Comparison of ENCODE assay signal across 9 cellular contexts in the genomic region with DNA sequence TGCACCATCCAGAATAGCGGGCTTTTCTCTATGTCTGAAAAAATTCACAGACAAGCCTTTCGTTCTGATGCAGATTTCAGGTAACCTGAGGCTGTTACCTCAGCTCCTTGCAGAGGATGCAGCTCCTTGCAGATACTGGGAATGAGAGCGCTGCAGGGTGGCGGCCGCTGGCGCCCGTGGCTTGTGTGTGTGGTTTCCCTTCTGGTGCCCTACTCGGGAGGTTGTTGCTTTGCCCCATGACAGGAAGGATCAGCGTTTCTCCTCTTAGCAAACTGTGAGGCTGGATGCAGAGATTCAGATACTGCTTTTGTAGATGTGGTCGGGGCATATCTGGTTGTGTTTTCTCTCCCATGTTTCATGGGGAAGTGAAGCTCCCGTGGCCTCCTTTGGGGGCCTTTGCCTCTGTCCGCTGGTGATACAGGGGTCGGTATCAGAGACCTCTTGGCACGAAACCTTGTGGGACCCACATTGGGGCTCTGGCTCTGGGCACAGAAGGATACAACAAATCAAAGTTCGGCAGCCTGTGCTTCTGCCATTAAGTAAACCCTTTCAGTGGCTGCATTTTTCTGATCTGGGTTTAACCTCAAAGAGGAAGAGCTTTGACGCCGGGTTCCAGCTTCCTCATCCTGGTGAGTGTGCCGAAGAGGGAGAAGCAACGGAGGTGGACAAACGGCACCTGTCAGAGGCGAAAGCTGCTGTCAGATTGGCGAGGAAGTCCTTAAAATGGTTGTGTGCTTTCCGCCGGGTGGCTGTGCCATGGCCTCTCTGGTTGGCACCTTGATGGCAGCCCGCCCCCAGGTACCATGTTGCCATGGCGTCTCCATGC.
DNase-seq lines count a peak whose midpoint lies in the region; ATAC-seq and TF ChIP-seq lines count a peak whose summit lies in the region.
"Had no signal": no experiment of that assay in that cellular context is flagged by ENCODE, and none has a peak within 500 bp of the region (broad histone marks: within the 10 kb centered on the region; RNA-seq: fewer than 3 reads in every experiment).

No MANE protein-coding gene starts in this region.

- TF ChIP-seq POLR2A in vagina (IDR thresholded peaks at IDR 0.05), result no peak

- no peaks in the 10 kb centered on the region for H3K9me3 ChIP-seq in CD4-positive, CD25-positive, alpha-beta regulatory T cell (ENCODE audit: control insufficient read depth in 2 of 2, low read length in 2 of 2)
- H3K9me3 ChIP-seq in mucosa of rectum (ENCODE audit: control insufficient read depth in 2 of 2, low read length in 2 of 2) (no peaks in the 10 kb centered on the region), vagina (no peaks in the 10 kb centered on the region)

- peak overlapping the region; percentile 66 to 79 (median 79) for H3K27ac Mint-ChIP-seq in CD4-positive, CD25-positive, alpha-beta regulatory T cell
- no peak overlapping the region for H3K27ac Mint-ChIP-seq in activated T-helper 1 cell treated with anti-CD3 and anti-CD28 coated beads, Interleukin-12 subunit alpha, Interleukin-12 subunit beta, Interleukin-2, Interleukin-4 antibody, amounts not matched to agents 30 ng/mL and 10 ng/mL and 1 ng/mL, durations not matched to agents 14 hours and 24 hours and 36 hours

- TF ChIP-seq CTCF in vagina (IDR thresholded peaks at IDR 0.05), result no peak

- H3K36me3 Mint-ChIP-seq in CD4-positive, CD25-positive, alpha-beta regulatory T cell, result peaks cover 4% of the 10 kb centered on the region
- peaks cover 3% of the 10 kb centered on the region for H3K36me3 Mint-ChIP-seq in activated T-helper 1 cell treated with anti-CD3 and anti-CD28 coated beads, Interleukin-12 subunit alpha, Interleukin-12 subunit beta, Interleukin-2, Interleukin-4 antibody, amounts not matched to agents 30 ng/mL and 10 ng/mL and 1 ng/mL, durations not matched to agents 14 hours and 24 hours and 36 hours (ENCODE audit: low read depth)

- H3K4me1 ChIP-seq in CD4-positive, CD25-positive, alpha-beta regulatory T cell (ENCODE audit: control insufficient read depth, insufficient read depth, low read length, poor library complexity, severe bottlenecking), result peaks cover 11% of the 10 kb centered on the region
- H3K4me1 ChIP-seq in mucosa of rectum (ENCODE audit: control insufficient read depth in 2 of 2, insufficient read depth in 2 of 2, low read length in 2 of 2) (peaks cover 0 to 3% of the 10 kb centered on the region in 2 donors), vagina (no peaks in the 10 kb centered on the region)

- H3K27me3 Mint-ChIP-seq in CD4-positive, CD25-positive, alpha-beta regulatory T cell, result no peaks in the 10 kb centered on the region
- no peaks in the 10 kb centered on the region for H3K27me3 Mint-ChIP-seq in activated T-helper 1 cell treated with anti-CD3 and anti-CD28 coated beads, Interleukin-12 subunit alpha, Interleukin-12 subunit beta, Interleukin-2, Interleukin-4 antibody, amounts not matched to agents 30 ng/mL and 10 ng/mL and 1 ng/mL, durations not matched to agents 14 hours and 24 hours and 36 hours (ENCODE audit: insufficient read depth)

- peak overlapping the region in 2 of 4 donors; percentile 11 to 44 for H3K4me3 Mint-ChIP-seq in CD4-positive, CD25-positive, alpha-beta regulatory T cell
- peak overlapping the region; percentile 6 for H3K4me3 Mint-ChIP-seq in activated T-helper 1 cell treated with anti-CD3 and anti-CD28 coated beads, Interleukin-12 subunit alpha, Interleukin-12 subunit beta, Interleukin-2, Interleukin-4 antibody, amounts not matched to agents 30 ng/mL and 10 ng/mL and 1 ng/mL, durations not matched to agents 14 hours and 24 hours and 36 hours

- H3K36me3 ChIP-seq in CD4-positive, CD25-positive, alpha-beta regulatory T cell (ENCODE audit: control insufficient read depth, insufficient read depth, low read length), result peaks cover 12% of the 10 kb centered on the region
- no peaks in the 10 kb centered on the region for H3K36me3 ChIP-seq in mucosa of rectum (ENCODE audit: control insufficient read depth in 2 of 2, insufficient read depth in 2 of 2, low read length in 2 of 2)
- H3K36me3 ChIP-seq in vagina, result no peaks in the 10 kb centered on the region

- peak in 1 of 3 donors; percentile 24 for DNase-seq in CD4-positive, CD25-positive, alpha-beta regulatory T cell
- DNase-seq in Jurkat, Clone E6-1 (ENCODE audit: low read depth, low spot score), result peak; percentile 59
- DNase-seq in activated T-helper 1 cell treated with anti-CD3 and anti-CD28 coated beads, Interleukin-12 subunit alpha, Interleukin-12 subunit beta, Interleukin-2, Interleukin-4 antibody, amounts not matched to agents 30 ng/mL and 10 ng/mL and 1 ng/mL, durations not matched to agents 14 hours and 24 hours and 36 hours (ENCODE audit: low spot score), result peak; percentile 8
- DNase-seq in NCI-H2227 (lab: John Stamatoyannopoulos, UW; ENCODE audit: unreplicated experiment) (no peak), T-helper 9 cell (no peak), DMS 273 (lab: John Stamatoyannopoulos, UW; ENCODE audit: unreplicated experiment) (no peak), vagina (ENCODE audit: extremely low spot score in 2 of 2) (no peak)
- DNase-seq: NCI-H524 had no signal

- ATAC-seq in CD4-positive, CD25-positive, alpha-beta regulatory T cell (ENCODE audit: low read depth in 2 of 2), result peak in 1 of 2 donors; percentile 15

- no peak overlapping the region for H3K4me3 ChIP-seq in CD4-positive, CD25-positive, alpha-beta regulatory T cell (ENCODE audit: low read depth, low read length)
- no peak overlapping the region for H3K4me3 ChIP-seq in Jurkat, Clone E6-1 (ENCODE audit: low read length)
- no peak overlapping the region for H3K4me3 ChIP-seq in mucosa of rectum (ENCODE audit: low read length in 2 of 2)
- H3K4me3 ChIP-seq in vagina, result no peak overlapping the region

- H3K9ac ChIP-seq in mucosa of rectum (ENCODE audit: low read depth in 1 of 2, low read length in 2 of 2), result peak overlapping the region in 1 of 2 donors; percentile 14

- H3K9me3 Mint-ChIP-seq in CD4-positive, CD25-positive, alpha-beta regulatory T cell, result no peaks in the 10 kb centered on the region
- no peaks in the 10 kb centered on the region for H3K9me3 Mint-ChIP-seq in activated T-helper 1 cell treated with anti-CD3 and anti-CD28 coated beads, Interleukin-12 subunit alpha, Interleukin-12 subunit beta, Interleukin-2, Interleukin-4 antibody, amounts not matched to agents 30 ng/mL and 10 ng/mL and 1 ng/mL, durations not matched to agents 14 hours and 24 hours and 36 hours

- peaks cover 8 to 46% (median 11%) of the 10 kb centered on the region in 4 donors for H3K4me1 Mint-ChIP-seq in CD4-positive, CD25-positive, alpha-beta regulatory T cell
- H3K4me1 Mint-ChIP-seq in activated T-helper 1 cell treated with anti-CD3 and anti-CD28 coated beads, Interleukin-12 subunit alpha, Interleukin-12 subunit beta, Interleukin-2, Interleukin-4 antibody, amounts not matched to agents 30 ng/mL and 10 ng/mL and 1 ng/mL, durations not matched to agents 14 hours and 24 hours and 36 hours (ENCODE audit: low read depth), result peaks cover 31% of the 10 kb centered on the region

- no peaks in the 10 kb centered on the region for H3K27me3 ChIP-seq in CD4-positive, CD25-positive, alpha-beta regulatory T cell (ENCODE audit: control insufficient read depth, insufficient read depth, low read length)
- no peaks in the 10 kb centered on the region for H3K27me3 ChIP-seq in mucosa of rectum (ENCODE audit: control insufficient read depth in 2 of 2, insufficient read depth in 2 of 2, low read length in 2 of 2)
- H3K27me3 ChIP-seq in vagina, result no peaks in the 10 kb centered on the region

- no peak overlapping the region for H3K27ac ChIP-seq in CD4-positive, CD25-positive, alpha-beta regulatory T cell (ENCODE audit: insufficient read depth, low read length, poor library complexity, severe bottlenecking)
- H3K27ac ChIP-seq in mucosa of rectum (ENCODE audit: low read depth in 2 of 2, low read length in 2 of 2) (peak overlapping the region; percentile 56 to 63), vagina (no peak overlapping the region)

- intact Hi-C loops in activated T-helper 1 cell treated with anti-CD3 and anti-CD28 coated beads, Interleukin-12 subunit alpha, Interleukin-12 subunit beta, Interleukin-2, Interleukin-4 antibody, amounts not matched to agents 30 ng/mL and 10 ng/mL and 1 ng/mL, durations not matched to agents 14 hours and 24 hours and 36 hours (cut with micrococcal nuclease), result no loop called here
- intact Hi-C loops in vagina (cut with DNase I), result loop anchor here (10.0 kb wide), 1 partner anchor 210 kb away; no protein-coding TSS in a partner anchor

Comparison
In these comparisons a context has a peak if more than half of its experiments do, and no peak if none do; other contexts are left out.
1. DNase-seq: peak in Jurkat, Clone E6-1 (single experiment) and activated T-helper 1 cell treated with anti-CD3 and anti-CD28 coated beads, Interleukin-12 subunit alpha, Interleukin-12 subunit beta, Interleukin-2, Interleukin-4 antibody, amounts not matched to agents 30 ng/mL and 10 ng/mL and 1 ng/mL, durations not matched to agents 14 hours and 24 hours and 36 hours (single experiment); none in NCI-H2227 (single experiment), T-helper 9 cell (single experiment), DMS 273 (single experiment) and vagina (0 of 2).
2. H3K27ac ChIP-seq: peak in mucosa of rectum (2 of 2); none in CD4-positive, CD25-positive, alpha-beta regulatory T cell (single experiment) and vagina (single experiment).